1 cellular context compared by ENCODE assay signal in genomic region chr2:70088508-70089219, GRCh38.
TF ChIP-seq lines count a peak whose summit lies in the region.

No MANE protein-coding gene starts in this region.

TF ChIP-seq in HepG2, 621 proteins besides CTCF, POLR2A, EP300 and RAD21 (continued from another document and continues in another):
- TF ChIP-seq ZBTB49 (CRISPR knock-in tag; IDR thresholded peaks at IDR 0.05; ENCODE audit: borderline replicate concordance): no peak
- no peak for TF ChIP-seq FOXP4 (CRISPR knock-in tag; IDR thresholded peaks at IDR 0.05)
- TF ChIP-seq ZNF577 (CRISPR knock-in tag; IDR thresholded peaks at IDR 0.05; ENCODE audit: borderline replicate concordance, low read depth): no peak
- TF ChIP-seq IRX3 (CRISPR knock-in tag; IDR thresholded peaks at IDR 0.05; ENCODE audit: borderline replicate concordance, low read depth): no peak
- TF ChIP-seq ZMYM4 (CRISPR knock-in tag; IDR thresholded peaks at IDR 0.05): 0 out of 2 replicates have a peak, but pooled peaks have one; percentile 4
- no peak for TF ChIP-seq REXO4 (CRISPR knock-in tag; IDR thresholded peaks at IDR 0.05; ENCODE audit: borderline replicate concordance)
- no peak for TF ChIP-seq TERF1 (CRISPR knock-in tag; IDR thresholded peaks at IDR 0.05)
- TF ChIP-seq, protein P1, sequence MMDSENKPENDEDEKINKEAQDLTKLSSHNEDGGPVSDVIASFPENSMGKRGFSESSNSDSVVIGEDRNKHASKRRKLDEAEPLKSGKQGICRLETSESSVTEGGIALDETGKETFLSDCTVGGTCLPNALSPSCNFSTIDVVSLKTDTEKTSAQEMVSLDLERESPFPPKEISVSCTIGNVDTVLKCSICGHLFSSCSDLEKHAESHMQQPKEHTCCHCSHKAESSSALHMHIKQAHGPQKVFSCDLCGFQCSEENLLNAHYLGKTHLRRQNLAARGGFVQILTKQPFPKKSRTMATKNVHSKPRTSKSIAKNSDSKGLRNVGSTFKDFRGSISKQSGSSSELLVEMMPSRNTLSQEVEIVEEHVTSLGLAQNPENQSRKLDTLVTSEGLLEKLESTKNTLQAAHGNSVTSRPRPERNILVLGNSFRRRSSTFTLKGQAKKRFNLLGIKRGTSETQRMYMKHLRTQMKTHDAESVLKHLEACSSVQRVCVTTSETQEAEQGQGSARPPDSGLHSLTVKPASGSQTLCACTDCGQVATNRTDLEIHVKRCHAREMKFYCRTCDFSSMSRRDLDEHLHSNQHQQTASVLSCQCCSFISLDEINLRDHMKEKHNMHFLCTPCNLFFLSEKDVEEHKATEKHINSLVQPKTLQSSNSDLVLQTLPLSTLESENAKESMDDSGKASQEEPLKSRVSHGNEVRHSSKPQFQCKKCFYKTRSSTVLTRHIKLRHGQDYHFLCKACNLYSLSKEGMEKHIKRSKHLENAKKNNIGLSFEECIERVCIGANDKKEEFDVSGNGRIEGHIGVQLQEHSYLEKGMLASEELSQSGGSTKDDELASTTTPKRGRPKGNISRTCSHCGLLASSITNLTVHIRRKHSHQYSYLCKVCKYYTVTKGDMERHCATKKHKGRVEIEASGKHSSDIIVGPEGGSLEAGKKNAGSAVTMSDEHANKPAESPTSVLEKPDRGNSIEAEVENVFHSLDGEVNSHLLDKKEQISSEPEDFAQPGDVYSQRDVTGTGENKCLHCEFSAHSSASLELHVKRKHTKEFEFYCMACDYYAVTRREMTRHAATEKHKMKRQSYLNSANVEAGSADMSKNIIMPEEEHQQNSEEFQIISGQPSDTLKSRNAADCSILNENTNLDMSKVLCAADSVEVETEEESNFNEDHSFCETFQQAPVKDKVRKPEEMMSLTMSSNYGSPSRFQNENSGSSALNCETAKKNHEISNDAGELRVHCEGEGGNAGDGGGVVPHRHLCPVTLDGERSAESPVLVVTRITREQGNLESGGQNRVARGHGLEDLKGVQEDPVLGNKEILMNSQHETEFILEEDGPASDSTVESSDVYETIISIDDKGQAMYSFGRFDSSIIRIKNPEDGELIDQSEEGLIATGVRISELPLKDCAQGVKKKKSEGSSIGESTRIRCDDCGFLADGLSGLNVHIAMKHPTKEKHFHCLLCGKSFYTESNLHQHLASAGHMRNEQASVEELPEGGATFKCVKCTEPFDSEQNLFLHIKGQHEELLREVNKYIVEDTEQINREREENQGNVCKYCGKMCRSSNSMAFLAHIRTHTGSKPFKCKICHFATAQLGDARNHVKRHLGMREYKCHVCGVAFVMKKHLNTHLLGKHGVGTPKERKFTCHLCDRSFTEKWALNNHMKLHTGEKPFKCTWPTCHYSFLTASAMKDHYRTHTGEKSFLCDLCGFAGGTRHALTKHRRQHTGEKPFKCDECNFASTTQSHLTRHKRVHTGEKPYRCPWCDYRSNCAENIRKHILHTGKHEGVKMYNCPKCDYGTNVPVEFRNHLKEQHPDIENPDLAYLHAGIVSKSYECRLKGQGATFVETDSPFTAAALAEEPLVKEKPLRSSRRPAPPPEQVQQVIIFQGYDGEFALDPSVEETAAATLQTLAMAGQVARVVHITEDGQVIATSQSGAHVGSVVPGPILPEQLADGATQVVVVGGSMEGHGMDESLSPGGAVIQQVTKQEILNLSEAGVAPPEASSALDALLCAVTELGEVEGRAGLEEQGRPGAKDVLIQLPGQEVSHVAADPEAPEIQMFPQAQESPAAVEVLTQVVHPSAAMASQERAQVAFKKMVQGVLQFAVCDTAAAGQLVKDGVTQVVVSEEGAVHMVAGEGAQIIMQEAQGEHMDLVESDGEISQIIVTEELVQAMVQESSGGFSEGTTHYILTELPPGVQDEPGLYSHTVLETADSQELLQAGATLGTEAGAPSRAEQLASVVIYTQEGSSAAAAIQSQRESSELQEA (CRISPR knock-in tag; IDR thresholded peaks at IDR 0.05; ENCODE audit: not compliant biosample characterization): peak; percentile 2
- TF ChIP-seq HDAC6 (IDR thresholded peaks at IDR 0.05; ENCODE audit: low read depth, low read length): peak; percentile 54; the same call in 1 of the 2 replicates
- no peak for TF ChIP-seq ZNF609 (CRISPR knock-in tag; IDR thresholded peaks at IDR 0.05; ENCODE audit: borderline replicate concordance)
- 0 out of 2 replicates have a peak, but pooled peaks have one; percentile 5 for TF ChIP-seq PPARG (CRISPR knock-in tag; conservative IDR thresholded peaks at IDR 0.05)
- 0 out of 2 replicates have a peak, but pooled peaks have one; percentile 2 for TF ChIP-seq SSRP1 (CRISPR knock-in tag; IDR thresholded peaks at IDR 0.05)
- no peak for TF ChIP-seq ZFP36L1 (CRISPR knock-in tag; IDR thresholded peaks at IDR 0.05)
- TF ChIP-seq, protein P2, sequence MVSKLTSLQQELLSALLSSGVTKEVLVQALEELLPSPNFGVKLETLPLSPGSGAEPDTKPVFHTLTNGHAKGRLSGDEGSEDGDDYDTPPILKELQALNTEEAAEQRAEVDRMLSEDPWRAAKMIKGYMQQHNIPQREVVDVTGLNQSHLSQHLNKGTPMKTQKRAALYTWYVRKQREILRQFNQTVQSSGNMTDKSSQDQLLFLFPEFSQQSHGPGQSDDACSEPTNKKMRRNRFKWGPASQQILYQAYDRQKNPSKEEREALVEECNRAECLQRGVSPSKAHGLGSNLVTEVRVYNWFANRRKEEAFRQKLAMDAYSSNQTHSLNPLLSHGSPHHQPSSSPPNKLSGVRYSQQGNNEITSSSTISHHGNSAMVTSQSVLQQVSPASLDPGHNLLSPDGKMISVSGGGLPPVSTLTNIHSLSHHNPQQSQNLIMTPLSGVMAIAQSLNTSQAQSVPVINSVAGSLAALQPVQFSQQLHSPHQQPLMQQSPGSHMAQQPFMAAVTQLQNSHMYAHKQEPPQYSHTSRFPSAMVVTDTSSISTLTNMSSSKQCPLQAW (CRISPR knock-in tag; IDR thresholded peaks at IDR 0.05): no peak
- TF ChIP-seq RBM22 (optimal IDR thresholded peaks at IDR 0.05; ENCODE audit: low read length): no peak
- no peak; the same call in 1 of the 2 replicates for TF ChIP-seq POGK (CRISPR knock-in tag; conservative IDR thresholded peaks at IDR 0.05)
- TF ChIP-seq SP1 (IDR thresholded peaks at IDR 0.05): no peak
- no peak for TF ChIP-seq SP1 (CRISPR knock-in tag; IDR thresholded peaks at IDR 0.05)
- TF ChIP-seq ZSCAN31 (CRISPR knock-in tag; IDR thresholded peaks at IDR 0.05; ENCODE audit: low read depth): peak; percentile 5; the same call in 1 of the 2 replicates
- TF ChIP-seq, protein P3, sequence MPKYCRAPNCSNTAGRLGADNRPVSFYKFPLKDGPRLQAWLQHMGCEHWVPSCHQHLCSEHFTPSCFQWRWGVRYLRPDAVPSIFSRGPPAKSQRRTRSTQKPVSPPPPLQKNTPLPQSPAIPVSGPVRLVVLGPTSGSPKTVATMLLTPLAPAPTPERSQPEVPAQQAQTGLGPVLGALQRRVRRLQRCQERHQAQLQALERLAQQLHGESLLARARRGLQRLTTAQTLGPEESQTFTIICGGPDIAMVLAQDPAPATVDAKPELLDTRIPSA (CRISPR knock-in tag; IDR thresholded peaks at IDR 0.05; ENCODE audit: borderline replicate concordance): no peak
- no peak for TF ChIP-seq YEATS4 (CRISPR knock-in tag; IDR thresholded peaks at IDR 0.05; ENCODE audit: borderline replicate concordance)
- no peak for TF ChIP-seq HES4 (CRISPR knock-in tag; IDR thresholded peaks at IDR 0.05; ENCODE audit: borderline replicate concordance)
- no peak for TF ChIP-seq ZGPAT (CRISPR knock-in tag; IDR thresholded peaks at IDR 0.05)
- TF ChIP-seq ZNF776 (CRISPR knock-in tag; IDR thresholded peaks at IDR 0.05): no peak
- TF ChIP-seq ZNF891 (CRISPR knock-in tag; IDR thresholded peaks at IDR 0.05): no peak
